In genomic region chr6:169852504-169853195, GRCh38 we compare ENCODE assay signal across 16 cellular contexts.
A peak's percentile ranks its signal among the peaks of the same experiment; 100 is the strongest.
DNase-seq lines count a peak whose midpoint lies in the region; ATAC-seq, FAIRE-seq and TF ChIP-seq lines count a peak whose summit lies in the region.
"Had no signal": no experiment of that assay in that cellular context is flagged by ENCODE, and none has a peak within 500 bp of the region (broad histone marks: within the 10 kb centered on the region; RNA-seq: fewer than 3 reads in every experiment).

No MANE protein-coding gene starts in this region.

- H3K27ac ChIP-seq in mammary epithelial cell (ENCODE audit: insufficient read depth, low read depth, low read length) = no peak overlapping the region
- H3K27ac ChIP-seq in HepG2 (ENCODE audit: extremely low read length, insufficient read depth, low read length) = no peak overlapping the region
- peak overlapping the region; percentile 28 to 76 (median 64) for H3K27ac ChIP-seq in stomach
- H3K27ac ChIP-seq: brain microvascular endothelial cell, tibial artery had no signal

- in situ Hi-C loops in mammary epithelial cell (cut with MboI; ENCODE audit: low sequenced_read_pairs in 2 of 2) (no loop called here), HepG2 (cut with HindIII; ENCODE audit: extremely low pct_ligation_motif_present, low pct_unique_long_range_greater_than_20kb) (no loop called here)

- H4K20me1 ChIP-seq in mammary epithelial cell (ENCODE audit: insufficient read depth, low read length) (no peaks in the 10 kb centered on the region), HepG2 (ENCODE audit: insufficient read depth, low read length) (no peaks in the 10 kb centered on the region)

- no peaks in the 10 kb centered on the region for H3K36me3 ChIP-seq in H7 (replicated peaks; ENCODE audit: control insufficient read depth, insufficient read depth, low read length)
- no peaks in the 10 kb centered on the region for H3K36me3 ChIP-seq in mammary epithelial cell (ENCODE audit: insufficient read depth, low read length)
- no peaks in the 10 kb centered on the region for H3K36me3 ChIP-seq in HepG2 (replicated peaks in 1 of 2; ENCODE audit: control insufficient read depth in 1 of 2, insufficient read depth in 2 of 2, low read length in 2 of 2)
- no peaks in the 10 kb centered on the region for H3K36me3 ChIP-seq in stomach
- H3K36me3 ChIP-seq: brain microvascular endothelial cell, tibial artery had no signal

- BruUV-seq in mammary epithelial cell (replicated peaks; lab: Mats Ljungman, UMichigan) = no TSS peak
- BruUV-seq in HepG2 (replicated peaks; lab: Mats Ljungman, UMichigan) = no TSS peak

- H3K4me1 ChIP-seq in mammary epithelial cell (ENCODE audit: insufficient read depth, low read length) (peaks cover 12% of the 10 kb centered on the region), HepG2 (ENCODE audit: insufficient read depth, low read length) (no peaks in the 10 kb centered on the region), stomach (no peaks in the 10 kb centered on the region)
- H3K4me1 ChIP-seq: tibial artery had no signal

- POLR2A ChIA-PET in HepG2 (lab: Yijun Ruan, JAX) = no interaction called here

- 75% methylated on average over 5 of the region's 5 CpGs for WGBS in mammary epithelial cell (ENCODE audit: low coverage, missing lambda C conversion rate)
- WGBS in HepG2 (ENCODE audit: low lambda C conversion rate) = 35% methylated on average over 5 of the region's 5 CpGs
- WGBS in stomach, 5 donors = 64 to 75% (median 72%) methylated on average over 5 of the region's 5 CpGs

- no peak overlapping the region for H3K4me3 ChIP-seq in H7 (ENCODE audit: insufficient read depth, low read depth, low read length)
- no peak overlapping the region for H3K4me3 ChIP-seq in mammary epithelial cell (replicated peaks in 1 of 3; ENCODE audit: insufficient read depth in 1 of 3, low read depth in 2 of 3, low read length in 3 of 3)
- no peak overlapping the region for H3K4me3 ChIP-seq in HepG2 (replicated peaks in 1 of 3; ENCODE audit: insufficient read depth in 1 of 3, low read depth in 2 of 3, low read length in 3 of 3)
- H3K4me3 ChIP-seq in stomach = no peak overlapping the region
- H3K4me3 ChIP-seq: tibial artery had no signal

- intact Hi-C loops in mammary epithelial cell (cut with micrococcal nuclease) = no loop called here
- intact Hi-C loops in HepG2 (cut with micrococcal nuclease; ENCODE audit: unreplicated experiment) = no loop called here
- intact Hi-C loops in stomach (cut with DNase I; ENCODE audit: low total_unique reads) = no loop called here

- H3K9me3 ChIP-seq in mammary epithelial cell (replicated peaks; ENCODE audit: insufficient read depth, low read length) = no peaks in the 10 kb centered on the region
- peaks cover 4% of the 10 kb centered on the region; the same call in 1 of the 2 replicates for H3K9me3 ChIP-seq in HepG2 (ENCODE audit: low read length)
- H3K9me3 ChIP-seq in stomach = peaks cover 2 to 15% (median 10%) of the 10 kb centered on the region in 4 donors

- ATAC-seq in HepG2 (peak; percentile 48), HG03354 (IDR thresholded peaks at IDR 0.05; ENCODE audit: poor library complexity, severe bottlenecking, unreplicated experiment) (no peak), GM21528 (IDR thresholded peaks at IDR 0.05; ENCODE audit: low FRiP score, unreplicated experiment) (no peak)
- ATAC-seq: activated CD8-positive, alpha-beta T cell treated with anti-CD3 and anti-CD28 coated beads for 36 hours; effector memory CD8-positive, alpha-beta T cell had no signal

- dilution Hi-C loops in mammary epithelial cell (cut with HindIII; ENCODE audit: low sequenced_read_pairs) = no loop called here

- TF ChIP-seq RAD21 in HepG2 (CRISPR knock-in tag; IDR thresholded peaks at IDR 0.05) = no peak

- FAIRE-seq in HepG2 (lab: Jason Lieb, UNC) = no peak

- H3K79me2 ChIP-seq in mammary epithelial cell (ENCODE audit: insufficient read depth, low read length) (no peaks in the 10 kb centered on the region), HepG2 (ENCODE audit: insufficient read depth, low read length) (no peaks in the 10 kb centered on the region)

- peak overlapping the region; percentile 86 for H2AFZ ChIP-seq in mammary epithelial cell (ENCODE audit: low read depth, low read length)
- no peak overlapping the region for H2AFZ ChIP-seq in HepG2 (ENCODE audit: low read length)

- H3K9ac ChIP-seq in mammary epithelial cell (ENCODE audit: insufficient read depth, low read length) = no peak overlapping the region
- no peak overlapping the region for H3K9ac ChIP-seq in HepG2 (ENCODE audit: insufficient read depth, low read depth, low read length)

- TF ChIP-seq POLR2A in HepG2 (IDR thresholded peaks at IDR 0.05; ENCODE audit: insufficient read depth in 1 of 2, low read depth in 2 of 2, low read length in 2 of 2) (no peak), stomach (IDR thresholded peaks at IDR 0.05) (no peak)

- DNase-seq in H7 (peak; percentile 42), mammary epithelial cell (no peak), HepG2 (ENCODE audit: low spot score) (no peak), stomach (peak; percentile 20), OCI-M2 (lab: John Stamatoyannopoulos, UW; ENCODE audit: unreplicated experiment) (no peak), NCI-H69 (lab: John Stamatoyannopoulos, UW) (no peak)
- DNase-seq: activated CD8-positive, alpha-beta T cell treated with anti-CD3 and anti-CD28 coated beads for 36 hours; activated naive CD4-positive, alpha-beta T cell; DMS 273 treated with DMSO at 0.1 percent for 48 hours; effector memory CD8-positive, alpha-beta T cell; KBM-7; NCI-H1694 treated with DMSO at 0.1 percent for 48 hours had no signal

- H3K4me2 ChIP-seq in mammary epithelial cell (ENCODE audit: insufficient read depth, low read depth, low read length) (no peak overlapping the region), HepG2 (ENCODE audit: low read depth, low read length) (no peak overlapping the region)

- CTCF ChIA-PET in mammary epithelial cell (lab: Charles Lee; ENCODE audit: low non-redundant PET) (no interaction called here), HepG2 (lab: Yijun Ruan, JAX; ENCODE audit: low intra/inter-chr PET ratio, low total read pairs) (no interaction called here)

- TF ChIP-seq EP300 in HepG2 (IDR thresholded peaks at IDR 0.05; ENCODE audit: low read depth in 2 of 2, low read length in 2 of 2) (no peak), HepG2 (CRISPR knock-in tag; IDR thresholded peaks at IDR 0.05; ENCODE audit: borderline replicate concordance) (no peak), stomach (IDR thresholded peaks at IDR 0.05) (no peak)

- TF ChIP-seq CTCF in mammary epithelial cell (conservative IDR thresholded peaks at IDR 0.05 in 1 of 2, IDR thresholded peaks at IDR 0.05 in 1 of 2; ENCODE audit: extremely low read depth in 1 of 2, insufficient read depth in 1 of 2, low read depth in 1 of 2, low read length in 2 of 2) = no peak
- no peak for TF ChIP-seq CTCF in HepG2 (CRISPR knock-in tag; IDR thresholded peaks at IDR 0.05)
- TF ChIP-seq CTCF in stomach (IDR thresholded peaks at IDR 0.05) = no peak

- H3K27me3 ChIP-seq in H7 (ENCODE audit: control insufficient read depth, insufficient read depth, low read length) (no peaks in the 10 kb centered on the region), mammary epithelial cell (ENCODE audit: insufficient read depth, low read length) (no peaks in the 10 kb centered on the region), HepG2 (ENCODE audit: control insufficient read depth in 1 of 2, insufficient read depth in 2 of 2, low read length in 2 of 2) (peaks cover 11 to 43% of the 10 kb centered on the region in 2 experiments; a peak in 4 of 5 replicates), stomach (no peaks in the 10 kb centered on the region)
- H3K27me3 ChIP-seq: brain microvascular endothelial cell had no signal

TF ChIP-seq in HepG2, 621 proteins besides CTCF, POLR2A, EP300 and RAD21 (continues in another document):
- TF ChIP-seq TRIM22 (IDR thresholded peaks at IDR 0.05) (no peak), ZNF607 (CRISPR knock-in tag; IDR thresholded peaks at IDR 0.05; ENCODE audit: borderline replicate concordance) (no peak), IKZF1 (IDR thresholded peaks at IDR 0.05) (peak; percentile 63; the same call in 1 of the 2 replicates), CBX1 (IDR thresholded peaks at IDR 0.05; ENCODE audit: low read depth) (no peak), ZNF512B (CRISPR knock-in tag; IDR thresholded peaks at IDR 0.05; ENCODE audit: borderline replicate concordance) (no peak)

Comparison
In these comparisons a context has a peak if more than half of its experiments do, and no peak if none do; other contexts are left out.
1. DNase-seq: peak in H7 (single experiment) and stomach (single experiment); none in mammary epithelial cell (single experiment), HepG2 (single experiment), OCI-M2 (single experiment) and NCI-H69 (single experiment).
2. H3K27ac ChIP-seq: peak in stomach (5 of 5); none in mammary epithelial cell (single experiment) and HepG2 (single experiment).